ENCODE assay signal across 10 cellular contexts in the genomic region with DNA sequence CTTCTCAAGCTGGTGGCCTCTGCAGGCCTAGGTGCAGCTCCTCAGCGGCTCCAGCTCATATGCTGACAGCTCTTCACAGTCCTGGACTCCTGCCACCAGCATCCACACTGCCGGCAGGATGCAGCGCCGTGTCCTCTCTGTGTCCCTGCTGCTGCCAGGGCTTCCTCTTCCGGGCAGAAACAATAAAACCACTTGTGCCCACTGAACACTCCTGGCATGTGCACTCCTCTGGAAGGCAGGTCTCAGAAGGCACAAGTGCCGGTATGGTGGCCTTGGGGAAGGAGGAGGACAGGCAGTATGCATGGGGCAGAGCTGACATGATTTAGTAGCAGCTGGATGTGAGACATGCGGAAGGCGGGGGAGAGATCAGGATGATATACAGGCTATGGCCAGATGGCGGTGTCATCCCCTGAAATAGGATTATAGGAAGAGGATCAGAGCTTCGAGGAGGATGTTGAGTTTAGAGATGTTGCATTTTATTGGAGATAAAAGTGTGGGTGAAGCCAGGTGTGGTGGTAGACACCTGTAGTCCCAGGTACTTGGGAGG. TPM values are rescaled to one million over a fixed set of nuclear protein-coding genes. Genes with fewer than 3 reads are reported as not detected.
A peak's percentile ranks its signal among the peaks of the same experiment; 100 is the strongest.
DNase-seq lines count a peak whose midpoint lies in the region; ATAC-seq and TF ChIP-seq lines count a peak whose summit lies in the region.
"Had no signal": no experiment of that assay in that cellular context is flagged by ENCODE, and none has a peak within 500 bp of the region (broad histone marks: within the 10 kb centered on the region; RNA-seq: fewer than 3 reads in every experiment).

No MANE protein-coding gene starts in this region.

- TF ChIP-seq CTCF in dorsolateral prefrontal cortex (IDR thresholded peaks at IDR 0.05 in 54 of 56, conservative IDR thresholded peaks at IDR 0.05 in 2 of 56; ENCODE audit: low read depth in 1 of 56, partially characterized antibody in 56 of 56) = peak in 51 of 56 donors; percentile 9 to 62 (median 41)

- no peaks in the 10 kb centered on the region for H3K9me3 Mint-ChIP-seq in activated T-cell treated with anti-CD3 and anti-CD28 coated beads, Interleukin-2, amount 50 U/mL, for 72 hours
- H3K9me3 Mint-ChIP-seq: CD8-positive, alpha-beta memory T cell; IgD-negative memory B cell had no signal

- ATAC-seq in activated T-cell treated with anti-CD3 and anti-CD28 coated beads, Interleukin-2, amount 50 U/mL, for 72 hours (replicated peaks in 1 of 2) = peak in 1 of 2 donors; percentile 0
- no peak for ATAC-seq in GM19023 (IDR thresholded peaks at IDR 0.05; ENCODE audit: unreplicated experiment)
- ATAC-seq in HG03439 (IDR thresholded peaks at IDR 0.05; ENCODE audit: unreplicated experiment) = no peak

- no peaks in the 10 kb centered on the region for H3K4me1 Mint-ChIP-seq in activated T-cell treated with anti-CD3 and anti-CD28 coated beads, Interleukin-2, amount 50 U/mL, for 72 hours (ENCODE audit: low read depth)
- H3K4me1 Mint-ChIP-seq: CD8-positive, alpha-beta memory T cell had no signal

- H3K36me3 Mint-ChIP-seq in activated T-cell treated with anti-CD3 and anti-CD28 coated beads, Interleukin-2, amount 50 U/mL, for 72 hours (ENCODE audit: insufficient read depth in 2 of 2) = peaks cover 6 to 10% of the 10 kb centered on the region in 2 donors
- H3K36me3 Mint-ChIP-seq: CD8-positive, alpha-beta memory T cell had no signal

- H3K27ac ChIP-seq in dorsolateral prefrontal cortex (peak overlapping the region; percentile 48 to 97 (median 89)), substantia nigra (ENCODE audit: low read depth, low read length, poor library complexity, severe bottlenecking) (peak overlapping the region; percentile 76)

- intact Hi-C loops in dorsolateral prefrontal cortex (cut with DNase I) = no loop called here

- H3K4me3 Mint-ChIP-seq in activated T-cell treated with anti-CD3 and anti-CD28 coated beads, Interleukin-2, amount 50 U/mL, for 72 hours = no peak overlapping the region
- H3K4me3 Mint-ChIP-seq: CD8-positive, alpha-beta memory T cell had no signal

- DNase-seq in activated T-cell treated with anti-CD3 and anti-CD28 coated beads, Interleukin-2, amount 50 U/mL, for 72 hours = no peak
- DNase-seq in activated T-cell treated with anti-CD3 and anti-CD28 coated beads for 4 hours (no peak), NCI-H82 treated with DMSO at 0.1 percent for 48 hours (lab: John Stamatoyannopoulos, UW; ENCODE audit: unreplicated experiment) (peak; percentile 96), dorsolateral prefrontal cortex (peak; percentile 61 to 88 (median 80)), substantia nigra (lab: John Stamatoyannopoulos, UW) (peak in 45 of 49 donors; percentile 13 to 91 (median 64)), NCI-H1436 (lab: John Stamatoyannopoulos, UW) (no peak)
- DNase-seq: CD8-positive, alpha-beta memory T cell had no signal

- no peaks in the 10 kb centered on the region for H3K27me3 Mint-ChIP-seq in activated T-cell treated with anti-CD3 and anti-CD28 coated beads, Interleukin-2, amount 50 U/mL, for 72 hours (ENCODE audit: low read depth)
- H3K27me3 Mint-ChIP-seq: IgD-negative memory B cell had no signal

- H3K4me3 ChIP-seq in dorsolateral prefrontal cortex = peak overlapping the region in 42 of 59 donors; percentile 0 to 60 (median 29)

- no peaks in the 10 kb centered on the region for H3K27me3 ChIP-seq in dorsolateral prefrontal cortex

- peak overlapping the region; percentile 52 for H3K27ac Mint-ChIP-seq in activated T-cell treated with anti-CD3 and anti-CD28 coated beads, Interleukin-2, amount 50 U/mL, for 72 hours

RNA-seq across cellular contexts. Expression of a gene that starts 7.5 kb away (rescaled TPM):
- total RNA-seq in activated T-cell treated with anti-CD3 and anti-CD28 coated beads, Interleukin-2, amount 50 U/mL, for 72 hours = 100 to 1,000 TPM; 159 to 190 TPM
- total RNA-seq in dorsolateral prefrontal cortex = 100 to 1,000 TPM; 152 to 468 (median 226) TPM

RNA-seq across cellular contexts. Expression of a gene that starts 11.3 kb away (rescaled TPM):
- 10 to 100 TPM; 68.3 to 81.5 TPM for total RNA-seq in activated T-cell treated with anti-CD3 and anti-CD28 coated beads, Interleukin-2, amount 50 U/mL, for 72 hours
- total RNA-seq in dorsolateral prefrontal cortex = 10 to 100 TPM in 95 of 120 experiments, 1 to 10 TPM in 25; 5.3 to 39.5 (median 13.8) TPM

RNA-seq across cellular contexts. Expression of a gene that starts 27.3 kb away (rescaled TPM):
- 100 to 1,000 TPM; 604 to 721 TPM for total RNA-seq in activated T-cell treated with anti-CD3 and anti-CD28 coated beads, Interleukin-2, amount 50 U/mL, for 72 hours
- 10 to 100 TPM; 28.0 to 73.1 (median 40.8) TPM for total RNA-seq in dorsolateral prefrontal cortex

RNA-seq across cellular contexts. Expression of a gene that starts 36.7 kb away (rescaled TPM):
- 10 to 100 TPM; 37.6 to 53.7 TPM for total RNA-seq in activated T-cell treated with anti-CD3 and anti-CD28 coated beads, Interleukin-2, amount 50 U/mL, for 72 hours
- 10 to 100 TPM in 119 of 120 experiments, 1 to 10 TPM in 1; 8.6 to 40.8 (median 20.2) TPM for total RNA-seq in dorsolateral prefrontal cortex

RNA-seq across cellular contexts. Expression of a gene that starts 39.4 kb away (rescaled TPM):
- total RNA-seq in activated T-cell treated with anti-CD3 and anti-CD28 coated beads, Interleukin-2, amount 50 U/mL, for 72 hours = 10 to 100 TPM; 65.9 to 76.8 TPM
- total RNA-seq in dorsolateral prefrontal cortex = 10 to 100 TPM; 35.1 to 68.4 (median 47.2) TPM

Comparison
In these comparisons a context has a peak if more than half of its experiments do, and no peak if none do; other contexts are left out.
1. DNase-seq: peak in NCI-H82 treated with DMSO at 0.1 percent for 48 hours (single experiment), dorsolateral prefrontal cortex (10 of 10) and substantia nigra (45 of 49); none in activated T-cell treated with anti-CD3 and anti-CD28 coated beads, Interleukin-2, amount 50 U/mL, for 72 hours (0 of 2), activated T-cell treated with anti-CD3 and anti-CD28 coated beads for 4 hours (single experiment) and NCI-H1436 (single experiment).
2. RNA of a gene that starts 27.3 kb away (total RNA-seq): 604 to 721 TPM in activated T-cell treated with anti-CD3 and anti-CD28 coated beads, Interleukin-2, amount 50 U/mL, for 72 hours; 28.0 to 73.1 TPM in dorsolateral prefrontal cortex; every median in the first group is over 4 times any median in the second.